27 cellular contexts compared by ENCODE assay signal in genomic region chrX:118220509-118220908, GRCh38.
"Had no signal": no experiment of that assay in that cellular context is flagged by ENCODE, and none has a peak within 500 bp of the region (broad histone marks: within the 10 kb centered on the region; RNA-seq: fewer than 3 reads in every experiment).

No MANE protein-coding gene starts in this region.

- DNase-seq: activated CD4-positive, alpha-beta T cell treated with anti-CD3 and anti-CD28 coated beads for 4 hours; activated CD4-positive, alpha-beta T cell treated with anti-CD3 and anti-CD28 coated beads, Interleukin-2, amount 50 U/mL, for 4 hours; activated effector memory CD4-positive, alpha-beta T cell treated with Interleukin-2 at 50 U/mL for 16 hours; activated naive CD4-positive, alpha-beta T cell treated with Interleukin-2 at 50 U/mL for 16 hours; aorta; caudate nucleus; foreskin melanocyte; islet precursor cell; left ventricle myocardium superior; naive B cell; nucleus accumbens; retina; sigmoid colon; stimulated activated CD4-positive, alpha-beta T cell treated with anti-CD3 and anti-CD28 coated beads, Interleukin-1b, Interleukin-23, amount 100 ng/mL, for 48 hours; stimulated activated CD4-positive, alpha-beta T cell treated with anti-CD3 and anti-CD28 coated beads, Interleukin-4, amount 100 ng/mL, for 4 hours; stimulated activated CD8-positive, alpha-beta memory T cell treated with anti-CD3 and anti-CD28 coated beads, Interleukin-4, amount 100 ng/mL, for 48 hours; stimulated activated naive CD8-positive, alpha-beta T cell treated with anti-CD3 and anti-CD28 coated beads, Interleukin-15, amount 100 ng/mL, for 72 hours; T-helper 9 cell; thyroid gland; upper lobe of right lung had no signal

- H3K4me1 ChIP-seq: prostate gland, upper lobe of right lung had no signal

- H3K36me3 ChIP-seq: esophagus muscularis mucosa, pancreas, prostate gland, sigmoid colon, thyroid gland, upper lobe of right lung had no signal

- H3K4me2 ChIP-seq: hepatocyte, smooth muscle cell had no signal

- H2AFZ ChIP-seq: hepatocyte had no signal

- ATAC-seq: stimulated activated memory B cell treated with anti-CD40 and anti-IgM and Interleukin-4, amounts not matched to agents 10 μg/mL and 1 μg/mL and 100 μg/mL, for 72 hours; stimulated activated naive CD8-positive, alpha-beta T cell treated with anti-CD3 and anti-CD28 coated beads, Interleukin-15, amount 100 ng/mL, for 72 hours; upper lobe of right lung had no signal

- H3K79me2 ChIP-seq: hepatocyte had no signal

- H3K27me3 ChIP-seq: esophagus muscularis mucosa, hepatocyte, sigmoid colon, thyroid gland, upper lobe of right lung had no signal

- H3K9me3 ChIP-seq: esophagus muscularis mucosa, pancreas, prostate gland, sigmoid colon, thyroid gland, upper lobe of right lung had no signal

- H3K4me3 ChIP-seq: esophagus muscularis mucosa, hepatocyte, pancreas, prostate gland, sigmoid colon, smooth muscle cell, thyroid gland, upper lobe of right lung had no signal

- H3K27ac ChIP-seq: esophagus muscularis mucosa, hepatocyte, pancreas, prostate gland, thyroid gland, upper lobe of right lung, VCaP had no signal
